Comparison of ENCODE assay signal across 26 cellular contexts in the genomic region with DNA sequence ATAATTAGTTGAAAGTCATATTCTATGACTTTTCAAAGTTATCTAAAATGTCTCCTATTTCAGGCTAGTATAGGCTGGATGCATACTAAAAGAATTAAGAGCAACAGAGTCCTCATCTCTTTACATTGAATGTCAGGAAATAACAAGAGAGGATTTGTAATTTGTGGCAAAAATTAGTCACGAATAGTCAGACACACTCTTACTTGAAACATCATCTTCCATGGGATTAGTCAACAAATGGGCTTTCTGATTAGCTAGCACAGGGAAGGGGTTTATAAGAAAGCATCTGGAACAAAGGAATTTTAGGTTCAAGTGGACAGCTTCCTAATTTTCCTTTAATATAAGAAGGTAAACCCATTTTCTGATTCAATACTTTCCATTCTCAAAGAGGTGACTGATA.
"Had no signal": no experiment of that assay in that cellular context is flagged by ENCODE, and none has a peak within 500 bp of the region (broad histone marks: within the 10 kb centered on the region; RNA-seq: fewer than 3 reads in every experiment).

No MANE protein-coding gene starts in this region.

- H3K4me3 ChIP-seq: left ventricle myocardium inferior, lung, mucosa of descending colon, ovary, right atrium auricular region, right lobe of liver, smooth muscle cell, tibial nerve, uterus had no signal

- H3K4me1 ChIP-seq: left ventricle myocardium inferior, right atrium auricular region, right lobe of liver, tibial nerve, uterus had no signal

- H3K4me2 ChIP-seq: smooth muscle cell had no signal

- H3K27me3 ChIP-seq: ovary, right atrium auricular region, right lobe of liver, tibial nerve, uterus had no signal

- H3K36me3 Mint-ChIP-seq: immature natural killer cell; memory B cell; naive thymus-derived CD4-positive, alpha-beta T cell; natural killer cell treated with Interleukin-12 subunit alpha and Interleukin-12 subunit beta and Interleukin-15 and Interleukin-18, amount 100 ng/mL, for 72 hours; stimulated activated memory B cell treated with anti-CD40 and anti-IgM and Interleukin-4, amounts not matched to agents 10 μg/mL and 1 μg/mL and 100 μg/mL, for 72 hours; type B pancreatic cell had no signal

- H3K27me3 Mint-ChIP-seq: progenitor cell of endocrine pancreas, type B pancreatic cell had no signal

- H3K9me3 Mint-ChIP-seq: memory B cell; natural killer cell treated with Interleukin-12 subunit alpha and Interleukin-12 subunit beta and Interleukin-15 and Interleukin-18, amount 100 ng/mL, for 72 hours; stimulated activated memory B cell treated with anti-CD40 and anti-IgM and Interleukin-4, amounts not matched to agents 10 μg/mL and 1 μg/mL and 100 μg/mL, for 72 hours; type B pancreatic cell had no signal

- H3K4me3 Mint-ChIP-seq: immature natural killer cell; memory B cell; naive thymus-derived CD4-positive, alpha-beta T cell; natural killer cell treated with Interleukin-12 subunit alpha and Interleukin-12 subunit beta and Interleukin-15 and Interleukin-18, amount 100 ng/mL, for 72 hours; stimulated activated memory B cell treated with anti-CD40 and anti-IgM and Interleukin-4, amounts not matched to agents 10 μg/mL and 1 μg/mL and 100 μg/mL, for 72 hours; stimulated activated naive CD8-positive, alpha-beta T cell treated with anti-CD3 and anti-CD28 coated beads, Interleukin-15, amount 100 ng/mL, for 72 hours; type B pancreatic cell had no signal

- ATAC-seq: mucosa of descending colon; naive thymus-derived CD4-positive, alpha-beta T cell; natural killer cell treated with Interleukin-12 subunit alpha and Interleukin-12 subunit beta and Interleukin-15 and Interleukin-18, amount 100 ng/mL, for 72 hours; right lobe of liver; stimulated activated memory B cell treated with anti-CD40 and anti-IgM and Interleukin-4, amounts not matched to agents 10 μg/mL and 1 μg/mL and 100 μg/mL, for 72 hours; stimulated activated naive CD8-positive, alpha-beta T cell treated with anti-CD3 and anti-CD28 coated beads, Interleukin-15, amount 100 ng/mL, for 72 hours had no signal

- FAIRE-seq: islet of Langerhans had no signal

- H3K4me1 Mint-ChIP-seq: immature natural killer cell; naive thymus-derived CD4-positive, alpha-beta T cell; stimulated activated memory B cell treated with anti-CD40 and anti-IgM and Interleukin-4, amounts not matched to agents 10 μg/mL and 1 μg/mL and 100 μg/mL, for 72 hours; stimulated activated naive CD8-positive, alpha-beta T cell treated with anti-CD3 and anti-CD28 coated beads, Interleukin-15, amount 100 ng/mL, for 72 hours had no signal

- H3K36me3 ChIP-seq: left ventricle myocardium inferior, ovary, right atrium auricular region, right lobe of liver, tibial nerve, uterus had no signal

- H3K27ac ChIP-seq: left ventricle myocardium inferior, ovary, right atrium auricular region, right lobe of liver, tibial nerve, uterus had no signal

- H3K27ac Mint-ChIP-seq: immature natural killer cell; memory B cell; naive thymus-derived CD4-positive, alpha-beta T cell; natural killer cell treated with Interleukin-12 subunit alpha and Interleukin-12 subunit beta and Interleukin-15 and Interleukin-18, amount 100 ng/mL, for 72 hours; progenitor cell of endocrine pancreas; stimulated activated memory B cell treated with anti-CD40 and anti-IgM and Interleukin-4, amounts not matched to agents 10 μg/mL and 1 μg/mL and 100 μg/mL, for 72 hours; stimulated activated naive CD8-positive, alpha-beta T cell treated with anti-CD3 and anti-CD28 coated beads, Interleukin-15, amount 100 ng/mL, for 72 hours; type B pancreatic cell had no signal

- DNase-seq: hypothalamus; immature natural killer cell; left ventricle myocardium inferior; midbrain; mucosa of descending colon; naive thymus-derived CD4-positive, alpha-beta T cell; ovary; right lobe of liver; stimulated activated CD4-positive, alpha-beta T cell treated with anti-CD3 and anti-CD28 coated beads, Interleukin-1b, Interleukin-23, amount 100 ng/mL, for 48 hours; stimulated activated CD4-positive, alpha-beta T cell treated with anti-CD3 and anti-CD28 coated beads, Interleukin-2, amount 100 ng/mL, for 48 hours; stimulated activated CD4-positive, alpha-beta T cell treated with anti-CD3 and anti-CD28 coated beads, Interleukin-4, amount 100 ng/mL, for 4 hours; stimulated activated CD8-positive, alpha-beta memory T cell treated with anti-CD3 and anti-CD28 coated beads, Interleukin-4, amount 100 ng/mL, for 48 hours; stimulated activated naive CD4-positive, alpha-beta T cell treated with Interleukin-2 at 50 U/mL for 16 hours; stimulated activated naive CD8-positive, alpha-beta T cell treated with anti-CD3 and anti-CD28 coated beads, Interleukin-15, amount 100 ng/mL, for 72 hours; substantia nigra; uterus had no signal

- H3K9me3 ChIP-seq: left ventricle myocardium inferior, mucosa of descending colon, ovary, right atrium auricular region, right lobe of liver, tibial nerve, uterus had no signal
